Comparison of ENCODE assay signal across 17 cellular contexts in the genomic region with DNA sequence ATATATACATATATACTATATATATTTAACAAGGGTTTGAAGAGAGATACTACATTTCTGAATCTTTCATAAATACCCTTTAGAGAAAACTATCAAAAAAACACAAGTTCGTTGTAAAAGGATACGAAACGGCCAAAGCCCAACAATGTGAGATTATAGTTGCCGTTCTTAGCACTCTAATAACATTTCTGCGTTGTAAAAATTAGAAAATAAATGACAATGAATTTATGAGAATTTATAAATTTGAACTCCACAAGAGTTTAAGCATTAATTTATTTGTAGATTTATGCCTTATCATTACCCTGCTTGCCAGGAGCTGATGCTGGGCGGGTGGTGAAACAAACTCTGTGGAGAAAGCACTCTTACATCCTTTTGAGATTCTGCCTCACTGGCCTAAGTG. TPM values are rescaled to one million over a fixed set of nuclear protein-coding genes. Genes with fewer than 3 reads are reported as not detected.
DNase-seq lines count a peak whose midpoint lies in the region; ATAC-seq, FAIRE-seq and TF ChIP-seq lines count a peak whose summit lies in the region.
"Had no signal": no experiment of that assay in that cellular context is flagged by ENCODE, and none has a peak within 500 bp of the region (broad histone marks: within the 10 kb centered on the region; RNA-seq: fewer than 3 reads in every experiment).

No MANE protein-coding gene starts in this region.

- peak overlapping the region; percentile 15 for H3K9ac ChIP-seq in SK-N-MC (ENCODE audit: insufficient read length)

- TF ChIP-seq CTCF in 22Rv1 (IDR thresholded peaks at IDR 0.05) (no peak), ascending aorta (IDR thresholded peaks at IDR 0.05) (no peak), esophagus muscularis mucosa (IDR thresholded peaks at IDR 0.05) (no peak)

- WGBS in esophagus muscularis mucosa: 81% methylated on average over 6 of the region's 6 CpGs

- ATAC-seq in HG02981 (IDR thresholded peaks at IDR 0.05; ENCODE audit: unreplicated experiment): no peak

- H3K4me1 ChIP-seq in ascending aorta (no peaks in the 10 kb centered on the region), esophagus muscularis mucosa (peaks cover 0 to 18% (median 15%) of the 10 kb centered on the region in 4 donors)
- H3K4me1 ChIP-seq: breast epithelium, gastrocnemius medialis, testis had no signal

- H3K27ac ChIP-seq in 22Rv1 (peak overlapping the region; percentile 83), SK-N-MC (no peak overlapping the region), ascending aorta (no peak overlapping the region), esophagus muscularis mucosa (replicated peaks in 1 of 4) (no peak overlapping the region)
- H3K27ac ChIP-seq: breast epithelium, gastrocnemius medialis, testis had no signal

- TF ChIP-seq POLR2A in esophagus muscularis mucosa (IDR thresholded peaks at IDR 0.05; ENCODE audit: low read depth): no peak

- no peak for TF ChIP-seq EP300 in esophagus muscularis mucosa (IDR thresholded peaks at IDR 0.05)

- DNase-seq in G401 (ENCODE audit: low spot score): peak; percentile 50
- no peak for DNase-seq in SK-N-MC (ENCODE audit: low read depth, low spot score)
- DNase-seq in ascending aorta (ENCODE audit: low spot score in 2 of 2): no peak
- DNase-seq in putamen (ENCODE audit: low spot score): no peak
- no peak for DNase-seq in esophagus muscularis mucosa (ENCODE audit: extremely low spot score)
- DNase-seq: activated CD4-positive, alpha-beta T cell treated with anti-CD3 and anti-CD28 coated beads for 4 hours; activated CD8-positive, alpha-beta memory T cell treated with anti-CD3 and anti-CD28 coated beads, Interleukin-2, amount 10 ng/mL, durations not matched to agents 7 days and 5 days; gastrocnemius medialis; NCI-H2171 treated with DMSO at 0.1 percent for 48 hours; right cardiac atrium; stimulated activated CD4-positive, alpha-beta T cell treated with anti-CD3 and anti-CD28 coated beads, Interleukin-15, amount 100 ng/mL, for 24 hours; SW 1271; testis had no signal

- peak; percentile 24 for FAIRE-seq in islet of Langerhans (lab: Jason Lieb, UNC)

- intact Hi-C loops in ascending aorta (cut with DNase I) (loop anchor here (5.0 to 10.0 kb wide), 3 partner anchors 131 to 1782 kb away; a partner anchor contains a TSS), esophagus muscularis mucosa (cut with DNase I) (no loop called here)

- no peaks in the 10 kb centered on the region for H3K36me3 ChIP-seq in SK-N-MC (ENCODE audit: insufficient read depth, low read length)
- H3K36me3 ChIP-seq in ascending aorta: no peaks in the 10 kb centered on the region
- no peaks in the 10 kb centered on the region for H3K36me3 ChIP-seq in esophagus muscularis mucosa
- H3K36me3 ChIP-seq: breast epithelium, gastrocnemius medialis had no signal

- H3K9me3 ChIP-seq in SK-N-MC (ENCODE audit: low read depth, low read length): no peaks in the 10 kb centered on the region
- no peaks in the 10 kb centered on the region for H3K9me3 ChIP-seq in ascending aorta
- H3K9me3 ChIP-seq in esophagus muscularis mucosa: no peaks in the 10 kb centered on the region
- H3K9me3 ChIP-seq: breast epithelium, gastrocnemius medialis, testis had no signal

- in situ Hi-C loops in G401 (cut with HindIII; ENCODE audit: low sequenced_read_pairs): no loop called here

- H3K4me3 ChIP-seq in SK-N-MC: peak overlapping the region; percentile 37; the same call in 1 of the 2 replicates
- peak overlapping the region in 1 of 2 donors; percentile 70 for H3K4me3 ChIP-seq in ascending aorta
- peak overlapping the region in 2 of 4 donors; percentile 67 to 71 for H3K4me3 ChIP-seq in esophagus muscularis mucosa

- no peaks in the 10 kb centered on the region for H3K27me3 ChIP-seq in ascending aorta
- H3K27me3 ChIP-seq in esophagus muscularis mucosa: no peaks in the 10 kb centered on the region
- H3K27me3 ChIP-seq: breast epithelium, testis had no signal

RNA-seq across cellular contexts. Expression of a gene that starts 1.1 kb away (rescaled TPM):
- 1.5 and 2.8 TPM in 2 replicates for total RNA-seq in G401 (2014; rRNA removed; shearing (Covaris generic))
- total RNA-seq in ascending aorta (3.4 TPM), esophagus muscularis mucosa (1 to 10 TPM; 2.8 to 4.8 (median 3.2) TPM)
